ENCODE assay signal across 1 cellular context in genomic region chr12:130752692-130753230, GRCh38.
TF ChIP-seq lines count a peak whose summit lies in the region.

No MANE protein-coding gene starts in this region.

TF ChIP-seq in HepG2, 621 proteins besides CTCF, POLR2A, EP300 and RAD21 (continued from another document):
- no peak for TF ChIP-seq ATF2 (CRISPR knock-in tag; IDR thresholded peaks at IDR 0.05)
- TF ChIP-seq MLXIP (CRISPR knock-in tag; IDR thresholded peaks at IDR 0.05; ENCODE audit: borderline replicate concordance): no peak
- TF ChIP-seq NR2F6 (IDR thresholded peaks at IDR 0.05): no peak; the same call in 1 of the 2 replicates
- TF ChIP-seq NR2F6 (CRISPR knock-in tag; IDR thresholded peaks at IDR 0.05): peak; percentile 32; the same call in 1 of the 2 replicates
- no peak for TF ChIP-seq NBN (conservative IDR thresholded peaks at IDR 0.05)
- no peak for TF ChIP-seq ZBTB21 (CRISPR knock-in tag; IDR thresholded peaks at IDR 0.05)
- peak; percentile 53 for TF ChIP-seq ZNF263 (CRISPR knock-in tag; IDR thresholded peaks at IDR 0.05)
- TF ChIP-seq PTBP1 (IDR thresholded peaks at IDR 0.05; ENCODE audit: low read depth, low read length, poor library complexity, severe bottlenecking): no peak
- no peak for TF ChIP-seq GPN1 (CRISPR knock-in tag; IDR thresholded peaks at IDR 0.05; ENCODE audit: borderline replicate concordance)
- TF ChIP-seq ZNF230 (CRISPR knock-in tag; IDR thresholded peaks at IDR 0.05): no peak
- no peak for TF ChIP-seq MAX (IDR thresholded peaks at IDR 0.05)
- TF ChIP-seq ZNF362 (CRISPR knock-in tag; IDR thresholded peaks at IDR 0.05; ENCODE audit: borderline replicate concordance): no peak
